Comparison of ENCODE assay signal across 7 cellular contexts in genomic region chr17:74211141-74211928, GRCh38. TPM values are rescaled to one million over a fixed set of nuclear protein-coding genes. Genes with fewer than 3 reads are reported as not detected.
DNase-seq lines count a peak whose midpoint lies in the region; ATAC-seq, FAIRE-seq and TF ChIP-seq lines count a peak whose summit lies in the region.

No MANE protein-coding gene starts in this region.

- H3K79me2 ChIP-seq in endothelial cell of umbilical vein (ENCODE audit: control insufficient read depth, insufficient read depth, low read length): peaks cover 20% of the 10 kb centered on the region

- no peak overlapping the region for H2AFZ ChIP-seq in endothelial cell of umbilical vein (ENCODE audit: low read depth, low read length)

- dilution Hi-C loops in endothelial cell of umbilical vein (cut with MboI; ENCODE audit: extremely low pct_ligation_motif_present, low sequenced_read_pairs): no loop called here

- CTCF ChIA-PET in HEK293 (lab: Yijun Ruan, JAX) (interaction anchor here (0.7 to 2.4 kb wide), 5 partner anchors 12 to 150 kb away, joined by 3 to 18 read pairs (median 4); partner anchors contain the start of gene BTBD17), endothelial cell of umbilical vein (lab: Charles Lee) (interaction anchor here (1.0 to 1.9 kb wide), 6 partner anchors 8 to 244 kb away, joined by 3 to 9 read pairs (median 3); partner anchors contain the start of genes BTBD17 and RPL38)

- no peak overlapping the region for H3K9ac ChIP-seq in endothelial cell of umbilical vein (replicated peaks; ENCODE audit: extremely low read depth, insufficient read depth, low read length)
- peak overlapping the region; percentile 39 to 88 (median 84) for H3K9ac ChIP-seq in skeletal muscle tissue (ENCODE audit: low read depth in 1 of 3, low read length in 3 of 3)

- no peak for FAIRE-seq in endothelial cell of umbilical vein (lab: Jason Lieb, UNC)

- BruUV-seq in endothelial cell of umbilical vein (replicated peaks; lab: Mats Ljungman, UMichigan): no TSS peak

- ATAC-seq in activated CD4-positive, CD25-positive, alpha-beta regulatory T cell treated with anti-CD3 and anti-CD28 coated beads, Interleukin-2, amount 50 U/mL, for 24 hours: no peak
- no peak for ATAC-seq in GM19455 (IDR thresholded peaks at IDR 0.05; ENCODE audit: unreplicated experiment)
- no peak for ATAC-seq in GM21515 (IDR thresholded peaks at IDR 0.05; ENCODE audit: unreplicated experiment)

- peak; percentile 41 for TF ChIP-seq POLR2A in endothelial cell of umbilical vein (IDR thresholded peaks at IDR 0.05; ENCODE audit: low read depth, low read length)

- no peaks in the 10 kb centered on the region for H3K9me1 ChIP-seq in endothelial cell of umbilical vein (replicated peaks; ENCODE audit: control insufficient read depth, extremely low read depth, insufficient read depth, low read length)

- H3K9me3 ChIP-seq in HEK293 (ENCODE audit: control insufficient read depth, insufficient read depth, low read depth, low read length): no peaks in the 10 kb centered on the region
- H3K9me3 ChIP-seq in endothelial cell of umbilical vein (replicated peaks; ENCODE audit: control insufficient read depth, insufficient read depth, low read length): no peaks in the 10 kb centered on the region
- H3K9me3 ChIP-seq in skeletal muscle tissue (ENCODE audit: control insufficient read depth in 3 of 3, low read length in 3 of 3): no peaks in the 10 kb centered on the region

- no peak for TF ChIP-seq CTCF in HEK293 (tag by site-specific recombination; IDR thresholded peaks at IDR 0.05)
- no peak for TF ChIP-seq CTCF in VCaP (conservative IDR thresholded peaks at IDR 0.05)
- TF ChIP-seq CTCF in endothelial cell of umbilical vein (IDR thresholded peaks at IDR 0.05; ENCODE audit: extremely low read depth in 1 of 2, insufficient read depth in 1 of 2, low read depth in 1 of 2, low read length in 2 of 2): no peak

- H3K4me2 ChIP-seq in endothelial cell of umbilical vein (ENCODE audit: insufficient read depth, low read length): peak overlapping the region; percentile 73

- H3K4me1 ChIP-seq in HEK293 (ENCODE audit: control insufficient read depth, insufficient read depth, low read length) (no peaks in the 10 kb centered on the region), endothelial cell of umbilical vein (ENCODE audit: control insufficient read depth, extremely low read depth, insufficient read depth, low read length) (peaks cover 18% of the 10 kb centered on the region), skeletal muscle tissue (ENCODE audit: control insufficient read depth in 3 of 3, insufficient read depth in 3 of 3, low read length in 3 of 3) (peaks cover 58 to 77% (median 65%) of the 10 kb centered on the region in 3 donors)

- POLR2A ChIA-PET in HEK293 (lab: Yijun Ruan, JAX): interaction anchor here (1.1 kb wide), 2 partner anchors 8 to 85 kb away, joined by 4 to 7 read pairs; partner anchors contain the start of gene RPL38
- POLR2A ChIA-PET in endothelial cell of umbilical vein (lab: Charles Lee): interaction anchor here (1.0 kb wide), 1 partner anchor 8 kb away, joined by 3 read pairs; the partner anchor contains the start of gene RPL38

- H4K20me1 ChIP-seq in endothelial cell of umbilical vein (replicated peaks; ENCODE audit: control insufficient read depth, extremely low read depth, insufficient read depth, low read length): no peaks in the 10 kb centered on the region

- no peak overlapping the region for H3K4me3 ChIP-seq in HEK293 (ENCODE audit: low read depth, low read length)
- no peak overlapping the region for H3K4me3 ChIP-seq in endothelial cell of umbilical vein (replicated peaks in 1 of 3; ENCODE audit: insufficient read depth in 1 of 3, low read depth in 1 of 3, low read length in 3 of 3)
- H3K4me3 ChIP-seq in skeletal muscle tissue (ENCODE audit: low read length in 3 of 3): peak overlapping the region; percentile 47 to 86 (median 83)

- DNase-seq in endothelial cell of umbilical vein (ENCODE audit: low read depth, low spot score): no peak

- intact Hi-C loops in endothelial cell of umbilical vein (cut with micrococcal nuclease): loop anchor here (5.0 kb wide), 2 partner anchors 86 to 156 kb away; partner anchors contain the start of gene GPR142

- H3K27me3 ChIP-seq in endothelial cell of umbilical vein (ENCODE audit: control insufficient read depth in 2 of 2, insufficient read depth in 2 of 2, low read length in 2 of 2): no peaks in the 10 kb centered on the region
- no peaks in the 10 kb centered on the region for H3K27me3 ChIP-seq in skeletal muscle tissue (ENCODE audit: control insufficient read depth in 3 of 3, insufficient read depth in 3 of 3, low read length in 3 of 3)

- H3K27ac ChIP-seq in HEK293 (ENCODE audit: extremely low read depth, low read depth, low read length) (peak overlapping the region; percentile 25; the same call in 1 of the 2 replicates), VCaP (0 out of 2 replicates have a peak overlapping the region, but pooled peaks have one; percentile 86), endothelial cell of umbilical vein (ENCODE audit: insufficient read depth, low read depth, low read length) (no peak overlapping the region), skeletal muscle tissue (ENCODE audit: low read depth, low read length) (peak overlapping the region; percentile 4)

- H3K36me3 ChIP-seq in HEK293 (ENCODE audit: control insufficient read depth in 2 of 2, insufficient read depth in 1 of 2, low read length in 2 of 2): peaks cover 31 to 54% of the 10 kb centered on the region in 2 experiments
- H3K36me3 ChIP-seq in endothelial cell of umbilical vein (ENCODE audit: control insufficient read depth in 2 of 2, extremely low read depth in 1 of 2, insufficient read depth in 2 of 2, low read length in 2 of 2): peaks cover 21 to 22% of the 10 kb centered on the region in 2 experiments
- peaks cover 23 to 28% (median 24%) of the 10 kb centered on the region in 3 donors for H3K36me3 ChIP-seq in skeletal muscle tissue (ENCODE audit: control insufficient read depth in 3 of 3, insufficient read depth in 3 of 3, low read length in 3 of 3)

TF ChIP-seq in HEK293, 187 proteins besides CTCF, POLR2A, EP300 and RAD21 (continues in another document):
- TF ChIP-seq ZNF362 (tag by site-specific recombination; IDR thresholded peaks at IDR 0.05) (no peak), ZNF211 (tag by site-specific recombination; IDR thresholded peaks at IDR 0.05; ENCODE audit: low read depth) (no peak)

TF ChIP-seq in endothelial cell of umbilical vein, 7 proteins besides CTCF, POLR2A, EP300 and RAD21:
- TF ChIP-seq MAX (IDR thresholded peaks at IDR 0.05; ENCODE audit: insufficient read depth, insufficient read length) (no peak), POLR2AphosphoS5 (IDR thresholded peaks at IDR 0.05; ENCODE audit: insufficient read depth, low read depth, low read length) (peak; percentile 18), FOS (IDR thresholded peaks at IDR 0.05; ENCODE audit: borderline replicate concordance, insufficient read depth, low read length) (no peak)

RNA-seq across cellular contexts. Expression of gene TTYH2, which starts 2.0 kb away (rescaled TPM):
- total RNA-seq in endothelial cell of umbilical vein: 0.75 and 1.1 TPM in 2 replicates
- polyA plus RNA-seq in endothelial cell of umbilical vein: 1.7 and 2.0 TPM in 2 replicates
- 1.1 TPM in 2 replicates for polyA plus RNA-seq in endothelial cell of umbilical vein (2011; cell fraction: cytosol; rRNA removed)
- 1.7 and 1.8 TPM in 2 replicates for polyA plus RNA-seq in endothelial cell of umbilical vein (2011; cell fraction: nucleus; rRNA removed)
- polyA plus RNA-seq in endothelial cell of umbilical vein (2012): 1.5 and 2.2 TPM in 2 replicates
- polyA minus RNA-seq in endothelial cell of umbilical vein: 0.63 and 3.4 TPM in 2 replicates
- polyA minus RNA-seq in endothelial cell of umbilical vein (2011; cell fraction: cytosol; rRNA and poly(A)+ RNA removed): not detected
- 0.38 and 0.96 TPM in 2 replicates for polyA minus RNA-seq in endothelial cell of umbilical vein (2011; cell fraction: nucleus; rRNA and poly(A)+ RNA removed)
- 34.4 TPM for total RNA-seq in skeletal muscle tissue

RNA-seq across cellular contexts. Expression of gene RPL38, which starts 7.9 kb away (rescaled TPM):
- total RNA-seq in endothelial cell of umbilical vein (1,006 and 1,060 TPM in 2 replicates), skeletal muscle tissue (4,876 TPM)
- 256 and 366 TPM in 2 replicates for polyA plus RNA-seq in endothelial cell of umbilical vein
- polyA plus RNA-seq in endothelial cell of umbilical vein (2011; cell fraction: cytosol; rRNA removed): 1,088 and 1,625 TPM in 2 replicates
- polyA plus RNA-seq in endothelial cell of umbilical vein (2011; cell fraction: nucleus; rRNA removed): 326 and 795 TPM in 2 replicates
- 3,629 and 5,153 TPM in 2 replicates for polyA plus RNA-seq in endothelial cell of umbilical vein (2012)
- 668 and 715 TPM in 2 replicates for polyA minus RNA-seq in endothelial cell of umbilical vein
- polyA minus RNA-seq in endothelial cell of umbilical vein (2011; cell fraction: cytosol; rRNA and poly(A)+ RNA removed): 605 TPM
- 71.9 and 123 TPM in 2 replicates for polyA minus RNA-seq in endothelial cell of umbilical vein (2011; cell fraction: nucleus; rRNA and poly(A)+ RNA removed)

Comparison
In these comparisons a context has a peak if more than half of its experiments do, and no peak if none do; other contexts are left out.
1. H3K4me3 ChIP-seq: peak in skeletal muscle tissue (3 of 3); none in HEK293 (single experiment) and endothelial cell of umbilical vein (0 of 3).
2. RNA of gene TTYH2, which starts 2.0 kb away (total RNA-seq): 34.4 TPM in skeletal muscle tissue (single experiment); 0.75 to 1.1 TPM in endothelial cell of umbilical vein; every median in the first group is over 10 times any median in the second.